14 cellular contexts compared by ENCODE assay signal in the genomic region with DNA sequence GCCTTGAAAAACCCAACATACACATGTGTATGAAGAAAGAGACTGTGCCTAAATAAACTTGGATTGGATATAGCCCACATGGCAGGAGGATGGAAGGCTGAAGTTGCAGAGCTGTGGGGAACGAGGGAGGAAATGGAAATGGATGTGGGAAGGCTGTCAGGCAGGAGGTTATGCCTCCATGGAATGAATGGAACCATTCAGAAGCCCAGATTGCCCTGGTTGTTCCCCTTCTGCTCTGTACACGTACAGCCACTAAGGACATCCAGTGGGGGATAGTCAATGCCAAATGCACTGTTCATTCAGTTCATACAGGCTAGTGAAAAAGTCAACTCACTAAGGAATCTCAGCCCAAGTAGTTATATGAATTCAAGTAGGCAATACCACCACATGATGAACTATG.
DNase-seq lines count a peak whose midpoint lies in the region; ATAC-seq and TF ChIP-seq lines count a peak whose summit lies in the region.
"Had no signal": no experiment of that assay in that cellular context is flagged by ENCODE, and none has a peak within 500 bp of the region (broad histone marks: within the 10 kb centered on the region; RNA-seq: fewer than 3 reads in every experiment).

No MANE protein-coding gene starts in this region.

- no peak overlapping the region for H3K4me2 ChIP-seq in GM23338
- H3K4me2 ChIP-seq: BLaER1 treated with 17β-estradiol and CSF1 and Interleukin-3, amounts not matched to agents 10 nM and 100 nM had no signal

- H3K27ac Mint-ChIP-seq in GM23338 (no peak overlapping the region), nephron (peak overlapping the region; percentile 21 to 65 (median 40)), CD14-positive monocyte (no peak overlapping the region)
- H3K27ac Mint-ChIP-seq: B cell; CD4-positive, CD25-positive, alpha-beta regulatory T cell had no signal

- TF ChIP-seq CTCF in GM23338 (conservative IDR thresholded peaks at IDR 0.05; ENCODE audit: low read depth in 2 of 2) (no peak), nephron (IDR thresholded peaks at IDR 0.05; ENCODE audit: unreplicated experiment in 3 of 3) (no peak), thyroid gland (IDR thresholded peaks at IDR 0.05) (no peak), CD14-positive monocyte (IDR thresholded peaks at IDR 0.05) (no peak)

- DNase-seq in GM23338 (ENCODE audit: low spot score) = no peak
- DNase-seq in SK-MEL-5 (ENCODE audit: low read depth, low spot score) = peak; percentile 74
- DNase-seq in thyroid gland = no peak
- no peak for DNase-seq in CD14-positive monocyte (ENCODE audit: low spot score)
- DNase-seq in NCI-H1694 treated with DMSO at 0.1 percent for 48 hours (lab: John Stamatoyannopoulos, UW) = no peak
- DNase-seq in NCI-H2171 treated with DMSO at 0.1 percent for 48 hours (lab: John Stamatoyannopoulos, UW) = no peak
- DNase-seq: CD4-positive, CD25-positive, alpha-beta regulatory T cell; GDM1 had no signal

- no peaks in the 10 kb centered on the region for H3K9me3 ChIP-seq in thyroid gland
- H3K9me3 ChIP-seq: HAP-1 had no signal

- H3K4me1 ChIP-seq in GM23338 (ENCODE audit: insufficient read depth) (no peaks in the 10 kb centered on the region), thyroid gland (peaks cover 8 to 10% of the 10 kb centered on the region in 2 donors)
- H3K4me1 ChIP-seq: BLaER1 treated with 17β-estradiol and CSF1 and Interleukin-3, amounts not matched to agents 10 nM and 100 nM; HAP-1 had no signal

- no peaks in the 10 kb centered on the region for H3K36me3 ChIP-seq in GM23338 (ENCODE audit: insufficient read depth)
- no peaks in the 10 kb centered on the region for H3K36me3 ChIP-seq in thyroid gland
- H3K36me3 ChIP-seq: BLaER1 treated with 17β-estradiol and CSF1 and Interleukin-3, amounts not matched to agents 10 nM and 100 nM; HAP-1 had no signal

- H3K9me2 ChIP-seq in GM23338 (ENCODE audit: insufficient read depth) = peaks cover 7% of the 10 kb centered on the region

- intact Hi-C loops in thyroid gland (cut with DNase I) (no loop called here), CD14-positive monocyte (cut with micrococcal nuclease) (no loop called here)

- no peak overlapping the region for H3K4me3 Mint-ChIP-seq in GM23338
- H3K4me3 Mint-ChIP-seq in nephron = no peak overlapping the region
- H3K4me3 Mint-ChIP-seq in CD14-positive monocyte = no peak overlapping the region
- H3K4me3 Mint-ChIP-seq: B cell; CD4-positive, CD25-positive, alpha-beta regulatory T cell had no signal

- H3K4me3 ChIP-seq in GM23338 (no peak overlapping the region), thyroid gland (replicated peaks in 1 of 3) (no peak overlapping the region)
- H3K4me3 ChIP-seq: BLaER1 treated with 17β-estradiol and CSF1 and Interleukin-3, amounts not matched to agents 10 nM and 100 nM; GM12878; HAP-1 had no signal

- no peaks in the 10 kb centered on the region for H3F3A ChIP-seq in GM23338 (replicated peaks; ENCODE audit: low read depth)

- 55 to 63% methylated on average over 2 of the region's 2 CpGs for WGBS in thyroid gland, 2 donors

- H3K9me3 Mint-ChIP-seq in GM23338 (no peaks in the 10 kb centered on the region; the same call in 2 of the 3 replicates), nephron (peaks cover 22% of the 10 kb centered on the region), CD14-positive monocyte (peaks cover 7 to 15% (median 12%) of the 10 kb centered on the region in 7 donors)

- H3K27ac ChIP-seq in GM23338 (ENCODE audit: low read depth) (no peak overlapping the region), thyroid gland (peak overlapping the region in 2 of 3 donors; percentile 7 to 35)
- H3K27ac ChIP-seq: BLaER1 treated with 17β-estradiol and CSF1 and Interleukin-3, amounts not matched to agents 10 nM and 100 nM had no signal

- no peaks in the 10 kb centered on the region for H4K20me1 ChIP-seq in GM23338 (replicated peaks; ENCODE audit: insufficient read depth)
- H4K20me1 ChIP-seq: BLaER1 treated with 17β-estradiol and CSF1 and Interleukin-3, amounts not matched to agents 10 nM and 100 nM had no signal

- peaks cover 2% of the 10 kb centered on the region; the same call in 1 of the 3 replicates for H3K4me1 Mint-ChIP-seq in GM23338
- H3K4me1 Mint-ChIP-seq in nephron = peaks cover 30% of the 10 kb centered on the region
- H3K4me1 Mint-ChIP-seq in CD14-positive monocyte = peaks cover 3% of the 10 kb centered on the region
- H3K4me1 Mint-ChIP-seq: B cell; CD4-positive, CD25-positive, alpha-beta regulatory T cell had no signal

- no peaks in the 10 kb centered on the region for H3K27me3 ChIP-seq in GM23338 (ENCODE audit: insufficient read depth)
- H3K27me3 ChIP-seq in thyroid gland = no peaks in the 10 kb centered on the region
- H3K27me3 ChIP-seq: BLaER1 treated with 17β-estradiol and CSF1 and Interleukin-3, amounts not matched to agents 10 nM and 100 nM had no signal

- no peak for TF ChIP-seq POLR2A in thyroid gland (IDR thresholded peaks at IDR 0.05)

- in situ Hi-C loops in SK-MEL-5 (cut with HindIII; ENCODE audit: low pct_unique_long_range_greater_than_20kb, low sequenced_read_pairs) = no loop called here

- H2AFZ ChIP-seq in GM23338 = 0 out of 2 replicates have a peak overlapping the region, but pooled peaks have one; percentile 8

- H3K36me3 Mint-ChIP-seq in GM23338 (ENCODE audit: low read depth) (no peaks in the 10 kb centered on the region), nephron (ENCODE audit: low read depth) (peaks cover 7% of the 10 kb centered on the region), CD14-positive monocyte (no peaks in the 10 kb centered on the region)

- no peak for ATAC-seq in GM23338
- ATAC-seq: GM12878, HepG2 had no signal

- H3K27me3 Mint-ChIP-seq in GM23338 (ENCODE audit: insufficient read depth, low read depth, poor library complexity) (peaks cover 2% of the 10 kb centered on the region), nephron (ENCODE audit: low read depth) (no peaks in the 10 kb centered on the region), CD14-positive monocyte (ENCODE audit: low read depth in 3 of 3) (peaks cover 0 to 14% (median 8%) of the 10 kb centered on the region in 3 donors)

- no peaks in the 10 kb centered on the region for H3K79me2 ChIP-seq in GM23338 (replicated peaks; ENCODE audit: insufficient read depth)

TF ChIP-seq in GM23338, 12 proteins besides CTCF, POLR2A, EP300 and RAD21:
- no peak for TF ChIP-seq NANOG (IDR thresholded peaks at IDR 0.05; ENCODE audit: borderline replicate concordance)

Comparison
In these comparisons a context has a peak if more than half of its experiments do, and no peak if none do; other contexts are left out.
1. H3K27ac Mint-ChIP-seq: peak in nephron (3 of 3); none in GM23338 (single experiment) and CD14-positive monocyte (0 of 7).